Comparison of ENCODE assay signal across 1 cellular context in the genomic region with DNA sequence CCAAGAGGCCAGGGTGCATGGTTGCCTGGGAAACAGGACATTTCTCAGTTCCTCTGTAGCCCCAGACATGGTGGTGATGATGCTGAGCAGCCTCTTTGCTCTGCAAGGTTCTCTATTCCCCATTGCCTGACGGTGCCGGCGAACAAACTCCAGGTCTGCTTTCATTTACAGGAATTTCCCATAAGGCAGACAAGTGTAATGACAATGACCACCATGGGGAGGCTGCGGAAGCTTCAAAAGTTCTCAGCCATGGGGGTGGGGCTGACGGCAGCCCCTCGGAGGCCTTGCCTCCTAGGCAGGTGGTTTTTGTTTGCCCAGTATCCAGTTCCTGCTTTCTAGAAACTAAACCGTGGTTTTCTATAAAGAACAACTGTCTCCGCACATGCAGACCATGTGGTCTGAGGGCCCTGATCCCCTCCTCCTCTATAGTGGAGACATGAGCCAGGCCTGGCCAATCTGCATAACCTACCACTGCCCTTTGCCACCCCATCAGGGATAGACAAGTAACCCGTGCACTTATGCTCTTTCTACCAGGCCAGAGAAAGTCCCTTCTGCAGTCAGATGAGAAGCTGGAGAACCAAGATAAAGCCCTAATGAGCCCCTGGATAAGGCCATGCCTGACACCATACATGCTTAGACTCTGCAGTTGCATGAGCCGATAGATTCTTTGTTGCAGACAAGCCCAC.
TF ChIP-seq lines count a peak whose summit lies in the region.

No MANE protein-coding gene starts in this region.

TF ChIP-seq in GM12878, 131 proteins besides CTCF, POLR2A, EP300 and RAD21 (continued from another document and continues in another):
- TF ChIP-seq, protein P1, sequence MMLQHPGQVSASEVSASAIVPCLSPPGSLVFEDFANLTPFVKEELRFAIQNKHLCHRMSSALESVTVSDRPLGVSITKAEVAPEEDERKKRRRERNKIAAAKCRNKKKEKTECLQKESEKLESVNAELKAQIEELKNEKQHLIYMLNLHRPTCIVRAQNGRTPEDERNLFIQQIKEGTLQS (IDR thresholded peaks at IDR 0.05; ENCODE audit: borderline replicate concordance, extremely low read depth, low read depth, low read length): no peak
- TF ChIP-seq LARP7 (IDR thresholded peaks at IDR 0.05) (no peak), MTA2 (IDR thresholded peaks at IDR 0.05; ENCODE audit: low read depth) (peak; percentile 38), TCF7 (IDR thresholded peaks at IDR 0.05; ENCODE audit: borderline replicate concordance) (no peak), CBX3 (IDR thresholded peaks at IDR 0.05; ENCODE audit: borderline replicate concordance, low read depth) (no peak), EGR1 (IDR thresholded peaks at IDR 0.05; ENCODE audit: borderline replicate concordance in 1 of 2, low read depth in 2 of 2, low read length in 2 of 2) (no peak), RELA (IDR thresholded peaks at IDR 0.05; ENCODE audit: borderline replicate concordance, partially characterized antibody) (no peak), DPF2 (IDR thresholded peaks at IDR 0.05) (0 out of 2 replicates have a peak, but pooled peaks have one; percentile 55), MEF2A (IDR thresholded peaks at IDR 0.05; ENCODE audit: insufficient read depth, low read depth, low read length) (no peak), SPI1 (IDR thresholded peaks at IDR 0.05; ENCODE audit: borderline replicate concordance, insufficient read depth, low read depth, low read length) (peak; percentile 93), SMC3 (IDR thresholded peaks at IDR 0.05; ENCODE audit: borderline replicate concordance, low read length) (peak; percentile 21; the same call in 1 of the 2 replicates), MLLT1 (IDR thresholded peaks at IDR 0.05) (no peak), SUPT20H (IDR thresholded peaks at IDR 0.05; ENCODE audit: borderline replicate concordance, control insufficient read depth, low read depth, low read length) (no peak), PRDM15 (CRISPR knock-in tag; IDR thresholded peaks at IDR 0.05) (no peak), PAX5 (IDR thresholded peaks at IDR 0.05; ENCODE audit: borderline replicate concordance, low read depth, low read length) (peak; percentile 19; the same call in 1 of the 2 replicates), JUND (IDR thresholded peaks at IDR 0.05; ENCODE audit: low read depth, low read length) (no peak), CREM (IDR thresholded peaks at IDR 0.05; ENCODE audit: low read depth) (peak; percentile 5; the same call in 1 of the 2 replicates), YBX1 (IDR thresholded peaks at IDR 0.05) (no peak), HCFC1 (IDR thresholded peaks at IDR 0.05; ENCODE audit: low read length) (no peak), CHD1 (IDR thresholded peaks at IDR 0.05; ENCODE audit: low read depth, low read length) (no peak), SIX5 (IDR thresholded peaks at IDR 0.05; ENCODE audit: low read depth, low read length, severe bottlenecking) (no peak), POLR2AphosphoS2 (IDR thresholded peaks at IDR 0.05; ENCODE audit: low read depth, low read length) (no peak), MAX (IDR thresholded peaks at IDR 0.05; ENCODE audit: low read depth, low read length) (peak; percentile 88), SREBF2 (IDR thresholded peaks at IDR 0.05; ENCODE audit: low read length) (no peak), CEBPB (IDR thresholded peaks at IDR 0.05; ENCODE audit: borderline replicate concordance in 1 of 2, low read depth in 2 of 2, low read length in 2 of 2) (no peak), ZBED1 (IDR thresholded peaks at IDR 0.05; ENCODE audit: borderline replicate concordance) (peak; percentile 32; the same call in 1 of the 2 replicates), PAX8 (IDR thresholded peaks at IDR 0.05) (no peak), BRCA1 (IDR thresholded peaks at IDR 0.05; ENCODE audit: low read depth, low read length) (no peak), ZBTB40 (IDR thresholded peaks at IDR 0.05; ENCODE audit: borderline replicate concordance) (no peak), TCF12 (IDR thresholded peaks at IDR 0.05; ENCODE audit: low read depth, low read length) (0 out of 2 replicates have a peak, but pooled peaks have one; percentile 27), KLF5 (IDR thresholded peaks at IDR 0.05; ENCODE audit: partially characterized antibody) (no peak), FOS (IDR thresholded peaks at IDR 0.05; ENCODE audit: borderline replicate concordance, extremely low read depth, insufficient read length) (no peak)
- TF ChIP-seq, protein P2, sequence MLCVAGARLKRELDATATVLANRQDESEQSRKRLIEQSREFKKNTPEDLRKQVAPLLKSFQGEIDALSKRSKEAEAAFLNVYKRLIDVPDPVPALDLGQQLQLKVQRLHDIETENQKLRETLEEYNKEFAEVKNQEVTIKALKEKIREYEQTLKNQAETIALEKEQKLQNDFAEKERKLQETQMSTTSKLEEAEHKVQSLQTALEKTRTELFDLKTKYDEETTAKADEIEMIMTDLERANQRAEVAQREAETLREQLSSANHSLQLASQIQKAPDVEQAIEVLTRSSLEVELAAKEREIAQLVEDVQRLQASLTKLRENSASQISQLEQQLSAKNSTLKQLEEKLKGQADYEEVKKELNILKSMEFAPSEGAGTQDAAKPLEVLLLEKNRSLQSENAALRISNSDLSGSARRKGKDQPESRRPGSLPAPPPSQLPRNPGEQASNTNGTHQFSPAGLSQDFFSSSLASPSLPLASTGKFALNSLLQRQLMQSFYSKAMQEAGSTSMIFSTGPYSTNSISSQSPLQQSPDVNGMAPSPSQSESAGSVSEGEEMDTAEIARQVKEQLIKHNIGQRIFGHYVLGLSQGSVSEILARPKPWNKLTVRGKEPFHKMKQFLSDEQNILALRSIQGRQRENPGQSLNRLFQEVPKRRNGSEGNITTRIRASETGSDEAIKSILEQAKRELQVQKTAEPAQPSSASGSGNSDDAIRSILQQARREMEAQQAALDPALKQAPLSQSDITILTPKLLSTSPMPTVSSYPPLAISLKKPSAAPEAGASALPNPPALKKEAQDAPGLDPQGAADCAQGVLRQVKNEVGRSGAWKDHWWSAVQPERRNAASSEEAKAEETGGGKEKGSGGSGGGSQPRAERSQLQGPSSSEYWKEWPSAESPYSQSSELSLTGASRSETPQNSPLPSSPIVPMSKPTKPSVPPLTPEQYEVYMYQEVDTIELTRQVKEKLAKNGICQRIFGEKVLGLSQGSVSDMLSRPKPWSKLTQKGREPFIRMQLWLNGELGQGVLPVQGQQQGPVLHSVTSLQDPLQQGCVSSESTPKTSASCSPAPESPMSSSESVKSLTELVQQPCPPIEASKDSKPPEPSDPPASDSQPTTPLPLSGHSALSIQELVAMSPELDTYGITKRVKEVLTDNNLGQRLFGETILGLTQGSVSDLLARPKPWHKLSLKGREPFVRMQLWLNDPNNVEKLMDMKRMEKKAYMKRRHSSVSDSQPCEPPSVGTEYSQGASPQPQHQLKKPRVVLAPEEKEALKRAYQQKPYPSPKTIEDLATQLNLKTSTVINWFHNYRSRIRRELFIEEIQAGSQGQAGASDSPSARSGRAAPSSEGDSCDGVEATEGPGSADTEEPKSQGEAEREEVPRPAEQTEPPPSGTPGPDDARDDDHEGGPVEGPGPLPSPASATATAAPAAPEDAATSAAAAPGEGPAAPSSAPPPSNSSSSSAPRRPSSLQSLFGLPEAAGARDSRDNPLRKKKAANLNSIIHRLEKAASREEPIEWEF (IDR thresholded peaks at IDR 0.05; ENCODE audit: insufficient replicate concordance, low read depth, low read length): no peak
- TF ChIP-seq, protein P3, sequence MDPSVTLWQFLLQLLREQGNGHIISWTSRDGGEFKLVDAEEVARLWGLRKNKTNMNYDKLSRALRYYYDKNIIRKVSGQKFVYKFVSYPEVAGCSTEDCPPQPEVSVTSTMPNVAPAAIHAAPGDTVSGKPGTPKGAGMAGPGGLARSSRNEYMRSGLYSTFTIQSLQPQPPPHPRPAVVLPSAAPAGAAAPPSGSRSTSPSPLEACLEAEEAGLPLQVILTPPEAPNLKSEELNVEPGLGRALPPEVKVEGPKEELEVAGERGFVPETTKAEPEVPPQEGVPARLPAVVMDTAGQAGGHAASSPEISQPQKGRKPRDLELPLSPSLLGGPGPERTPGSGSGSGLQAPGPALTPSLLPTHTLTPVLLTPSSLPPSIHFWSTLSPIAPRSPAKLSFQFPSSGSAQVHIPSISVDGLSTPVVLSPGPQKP (IDR thresholded peaks at IDR 0.05; ENCODE audit: low read depth, low read length): no peak
- TF ChIP-seq, protein P4, sequence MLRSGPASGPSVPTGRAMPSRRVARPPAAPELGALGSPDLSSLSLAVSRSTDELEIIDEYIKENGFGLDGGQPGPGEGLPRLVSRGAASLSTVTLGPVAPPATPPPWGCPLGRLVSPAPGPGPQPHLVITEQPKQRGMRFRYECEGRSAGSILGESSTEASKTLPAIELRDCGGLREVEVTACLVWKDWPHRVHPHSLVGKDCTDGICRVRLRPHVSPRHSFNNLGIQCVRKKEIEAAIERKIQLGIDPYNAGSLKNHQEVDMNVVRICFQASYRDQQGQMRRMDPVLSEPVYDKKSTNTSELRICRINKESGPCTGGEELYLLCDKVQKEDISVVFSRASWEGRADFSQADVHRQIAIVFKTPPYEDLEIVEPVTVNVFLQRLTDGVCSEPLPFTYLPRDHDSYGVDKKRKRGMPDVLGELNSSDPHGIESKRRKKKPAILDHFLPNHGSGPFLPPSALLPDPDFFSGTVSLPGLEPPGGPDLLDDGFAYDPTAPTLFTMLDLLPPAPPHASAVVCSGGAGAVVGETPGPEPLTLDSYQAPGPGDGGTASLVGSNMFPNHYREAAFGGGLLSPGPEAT (IDR thresholded peaks at IDR 0.05; ENCODE audit: low read depth): 0 out of 2 replicates have a peak, but pooled peaks have one; percentile 31
- TF ChIP-seq, protein P5, sequence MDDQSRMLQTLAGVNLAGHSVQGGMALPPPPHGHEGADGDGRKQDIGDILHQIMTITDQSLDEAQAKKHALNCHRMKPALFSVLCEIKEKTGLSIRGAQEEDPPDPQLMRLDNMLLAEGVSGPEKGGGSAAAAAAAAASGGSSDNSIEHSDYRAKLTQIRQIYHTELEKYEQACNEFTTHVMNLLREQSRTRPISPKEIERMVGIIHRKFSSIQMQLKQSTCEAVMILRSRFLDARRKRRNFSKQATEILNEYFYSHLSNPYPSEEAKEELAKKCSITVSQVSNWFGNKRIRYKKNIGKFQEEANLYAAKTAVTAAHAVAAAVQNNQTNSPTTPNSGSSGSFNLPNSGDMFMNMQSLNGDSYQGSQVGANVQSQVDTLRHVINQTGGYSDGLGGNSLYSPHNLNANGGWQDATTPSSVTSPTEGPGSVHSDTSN (IDR thresholded peaks at IDR 0.05; ENCODE audit: insufficient replicate concordance, low read depth, low read length): no peak
